In the genomic region with DNA sequence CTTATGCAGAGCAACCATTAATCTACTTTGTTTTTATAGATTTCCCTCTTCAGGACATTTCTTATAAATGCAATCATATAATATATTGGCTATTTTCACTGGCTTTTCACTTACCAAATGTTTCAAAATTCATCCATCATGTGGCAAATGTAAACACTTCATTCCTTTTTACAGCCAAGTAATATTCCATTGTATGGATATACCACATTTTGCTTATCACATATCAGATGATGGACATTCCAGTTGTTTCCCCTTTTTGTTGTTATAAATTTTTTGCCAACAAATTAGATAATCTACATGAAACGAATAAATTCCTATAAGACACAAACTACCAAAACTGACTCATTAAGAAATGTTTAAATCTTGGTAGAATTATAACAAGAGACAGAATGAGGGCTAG, we compare ENCODE assay signal across 33 cellular contexts.
"Had no signal": no experiment of that assay in that cellular context is flagged by ENCODE, and none has a peak within 500 bp of the region (broad histone marks: within the 10 kb centered on the region; RNA-seq: fewer than 3 reads in every experiment).

No MANE protein-coding gene starts in this region.

- H3K4me1 ChIP-seq: ascending aorta, heart right ventricle had no signal

- H3K27ac ChIP-seq: ascending aorta, epithelial cell of prostate, esophagus squamous epithelium, gastroesophageal sphincter, heart right ventricle, VCaP had no signal

- FAIRE-seq: bronchial epithelial cell, colon, endometrium, endothelial cell of umbilical vein had no signal

- ATAC-seq: activated naive CD4-positive, alpha-beta T cell treated with anti-CD3 and anti-CD28 coated beads, Interleukin-2, amount 50 U/mL, for 72 hours; activated T-cell treated with anti-CD3 and anti-CD28 coated beads, Interleukin-2, amount 50 U/mL, for 72 hours; effector memory CD8-positive, alpha-beta T cell; gastroesophageal sphincter; heart right ventricle; WTC11 had no signal

- H3K27me3 Mint-ChIP-seq: activated CD4-positive, alpha-beta memory T cell treated with anti-CD3 and anti-CD28 coated beads, Interleukin-2, amount 10 ng/mL, durations not matched to agents 7 days and 5 days; activated CD4-positive, alpha-beta T cell treated with anti-CD3 and anti-CD28 coated beads, Interleukin-2, amount 10 ng/mL, durations not matched to agents 7 days and 5 days; activated naive CD4-positive, alpha-beta T cell treated with anti-CD3 and anti-CD28 coated beads, Interleukin-2, amount 10 ng/mL, durations not matched to agents 7 days and 5 days; activated naive CD8-positive, alpha-beta T cell treated with anti-CD3 and anti-CD28 coated beads, Interleukin-2, amount 10 ng/mL, durations not matched to agents 7 days and 5 days; activated T-cell treated with anti-CD3 and anti-CD28 coated beads, Interleukin-2, amount 50 U/mL, for 24 hours; central memory CD8-positive, alpha-beta T cell; effector memory CD8-positive, alpha-beta T cell had no signal

- H3K9me3 ChIP-seq: ascending aorta, esophagus squamous epithelium, gastroesophageal sphincter had no signal

- H3K9me3 Mint-ChIP-seq: activated naive CD4-positive, alpha-beta T cell treated with anti-CD3 and anti-CD28 coated beads, Interleukin-2, amount 50 U/mL, for 72 hours; central memory CD8-positive, alpha-beta T cell; effector memory CD8-positive, alpha-beta T cell had no signal

- DNase-seq: activated CD4-positive, alpha-beta memory T cell treated with anti-CD3 and anti-CD28 coated beads, Interleukin-2, amount 10 ng/mL, durations not matched to agents 7 days and 5 days; activated CD4-positive, alpha-beta T cell treated with anti-CD3 and anti-CD28 coated beads for 1 hour; activated CD4-positive, alpha-beta T cell treated with anti-CD3 and anti-CD28 coated beads for 4 hours; activated CD4-positive, alpha-beta T cell treated with anti-CD3 and anti-CD28 coated beads, Interleukin-2, amount 10 ng/mL, durations not matched to agents 7 days and 5 days; activated CD4-positive, alpha-beta T cell treated with anti-CD3 and anti-CD28 coated beads, Interleukin-2, amount 50 U/mL, for 4 hours; activated CD8-positive, alpha-beta memory T cell treated with anti-CD3 and anti-CD28 coated beads, Interleukin-2, amount 50 U/mL, for 48 hours; activated gamma-delta T cell; activated naive CD4-positive, alpha-beta T cell; activated naive CD4-positive, alpha-beta T cell treated with anti-CD3 and anti-CD28 coated beads, Interleukin-2, amount 10 ng/mL, durations not matched to agents 7 days and 5 days; activated naive CD8-positive, alpha-beta T cell treated with anti-CD3 and anti-CD28 coated beads, Interleukin-2, amount 10 ng/mL, durations not matched to agents 7 days and 5 days; activated T-cell treated with anti-CD3 and anti-CD28 coated beads for 4 hours; activated T-cell treated with anti-CD3 and anti-CD28 coated beads, Interleukin-2, amount 50 U/mL, for 24 hours; activated T-cell treated with anti-CD3 and anti-CD28 coated beads, Interleukin-2, amount 50 U/mL, for 72 hours; cortex of kidney; dermis blood vessel endothelial cell; effector CD4-positive, alpha-beta T cell; effector memory CD8-positive, alpha-beta T cell; esophagus squamous epithelium; foreskin melanocyte; heart right ventricle; T-helper 2 cell had no signal

- H3K4me3 ChIP-seq: ascending aorta, esophagus squamous epithelium, gastroesophageal sphincter, heart right ventricle had no signal

- H3K4me3 Mint-ChIP-seq: activated CD4-positive, alpha-beta memory T cell treated with anti-CD3 and anti-CD28 coated beads, Interleukin-2, amount 10 ng/mL, durations not matched to agents 7 days and 5 days; activated CD4-positive, alpha-beta T cell treated with anti-CD3 and anti-CD28 coated beads, Interleukin-2, amount 10 ng/mL, durations not matched to agents 7 days and 5 days; activated naive CD4-positive, alpha-beta T cell treated with anti-CD3 and anti-CD28 coated beads, Interleukin-2, amount 10 ng/mL, durations not matched to agents 7 days and 5 days; activated naive CD8-positive, alpha-beta T cell treated with anti-CD3 and anti-CD28 coated beads, Interleukin-2, amount 10 ng/mL, durations not matched to agents 7 days and 5 days; activated T-cell treated with anti-CD3 and anti-CD28 coated beads, Interleukin-2, amount 50 U/mL, for 24 hours; activated T-cell treated with anti-CD3 and anti-CD28 coated beads, Interleukin-2, amount 50 U/mL, for 72 hours; brain; central memory CD8-positive, alpha-beta T cell; effector memory CD8-positive, alpha-beta T cell; WTC11 had no signal

- H3K27me3 ChIP-seq: ascending aorta, esophagus squamous epithelium, gastroesophageal sphincter, heart right ventricle had no signal

- H3K4me1 Mint-ChIP-seq: activated CD4-positive, alpha-beta T cell treated with anti-CD3 and anti-CD28 coated beads, Interleukin-2, amount 10 ng/mL, durations not matched to agents 7 days and 5 days; activated naive CD4-positive, alpha-beta T cell treated with anti-CD3 and anti-CD28 coated beads, Interleukin-2, amount 10 ng/mL, durations not matched to agents 7 days and 5 days; activated naive CD8-positive, alpha-beta T cell treated with anti-CD3 and anti-CD28 coated beads, Interleukin-2, amount 10 ng/mL, durations not matched to agents 7 days and 5 days; WTC11 had no signal

- H3K27ac Mint-ChIP-seq: activated CD4-positive, alpha-beta memory T cell treated with anti-CD3 and anti-CD28 coated beads, Interleukin-2, amount 10 ng/mL, durations not matched to agents 7 days and 5 days; activated CD4-positive, alpha-beta T cell treated with anti-CD3 and anti-CD28 coated beads, Interleukin-2, amount 10 ng/mL, durations not matched to agents 7 days and 5 days; activated naive CD4-positive, alpha-beta T cell treated with anti-CD3 and anti-CD28 coated beads, Interleukin-2, amount 10 ng/mL, durations not matched to agents 7 days and 5 days; activated naive CD4-positive, alpha-beta T cell treated with anti-CD3 and anti-CD28 coated beads, Interleukin-2, amount 50 U/mL, for 72 hours; activated naive CD8-positive, alpha-beta T cell treated with anti-CD3 and anti-CD28 coated beads, Interleukin-2, amount 10 ng/mL, durations not matched to agents 7 days and 5 days; activated T-cell treated with anti-CD3 and anti-CD28 coated beads, Interleukin-2, amount 50 U/mL, for 24 hours; activated T-cell treated with anti-CD3 and anti-CD28 coated beads, Interleukin-2, amount 50 U/mL, for 72 hours; brain; effector memory CD8-positive, alpha-beta T cell; WTC11 had no signal
